In the genomic region with DNA sequence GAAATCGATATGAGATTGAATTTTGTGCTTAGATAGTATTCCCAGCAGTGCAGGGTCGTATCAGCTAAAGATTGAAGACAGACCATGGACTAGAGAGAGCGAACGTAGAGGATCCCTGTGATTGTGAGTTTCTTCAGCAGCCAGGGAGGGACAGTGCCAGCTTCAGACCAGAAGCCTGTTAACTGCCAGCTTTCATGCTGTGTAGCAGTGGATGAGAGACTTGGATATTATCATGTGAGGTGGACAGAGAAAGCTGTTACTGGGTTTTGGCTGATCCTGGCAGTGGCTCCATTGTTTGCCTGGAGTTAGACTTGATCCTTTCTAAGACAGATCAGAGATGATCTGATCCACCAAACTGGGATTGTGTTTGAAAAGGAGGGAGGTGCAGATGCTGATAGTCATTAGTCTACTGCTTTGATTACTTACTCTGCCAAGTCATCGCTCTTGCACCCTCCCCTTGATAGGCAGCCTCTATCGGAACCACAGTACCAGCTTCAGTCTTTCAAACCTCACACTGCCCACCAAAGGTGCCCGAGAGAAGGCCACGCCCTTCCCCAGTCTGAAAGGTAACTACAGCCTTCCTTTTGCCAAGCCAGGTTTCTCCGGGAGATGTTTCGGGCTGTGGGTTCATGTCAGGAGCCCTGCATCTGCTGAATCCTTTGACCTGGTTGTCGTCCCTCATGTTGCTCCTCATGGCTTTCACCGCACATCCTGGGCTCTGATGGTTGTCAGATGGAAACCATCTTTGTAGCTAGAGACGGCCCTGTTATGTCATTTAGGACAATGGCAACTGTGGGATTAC, we compare ENCODE assay signal across 17 cellular contexts.
"Had no signal": no experiment of that assay in that cellular context is flagged by ENCODE, and none has a peak within 500 bp of the region (broad histone marks: within the 10 kb centered on the region; RNA-seq: fewer than 3 reads in every experiment).

No MANE protein-coding gene starts in this region.

- H3K9me3 ChIP-seq: esophagus squamous epithelium, tibial nerve, vagina had no signal

- H3K9me3 Mint-ChIP-seq: activated CD4-positive, alpha-beta T cell treated with anti-CD3 and anti-CD28 coated beads, Interleukin-2, amount 10 ng/mL, durations not matched to agents 7 days and 5 days; activated naive CD8-positive, alpha-beta T cell treated with anti-CD3 and anti-CD28 coated beads, Interleukin-2, amount 50 U/mL, for 24 hours; activated T-helper 1 cell treated with anti-CD3 and anti-CD28 coated beads, Interleukin-12 subunit alpha, Interleukin-12 subunit beta, Interleukin-2, Interleukin-4 antibody, amounts not matched to agents 30 ng/mL and 10 ng/mL and 1 ng/mL, durations not matched to agents 14 hours and 24 hours and 36 hours; brain; neural crest cell; stimulated activated naive CD8-positive, alpha-beta T cell treated with anti-CD3 and anti-CD28 coated beads, Interleukin-15, Interleukin-2, amounts not matched to agents 100 ng/mL and 50 ng/mL, for 24 hours; T-cell had no signal

- H3K4me1 ChIP-seq: esophagus squamous epithelium, tibial nerve, vagina had no signal

- H3K4me1 Mint-ChIP-seq: activated CD4-positive, alpha-beta T cell treated with anti-CD3 and anti-CD28 coated beads, Interleukin-2, amount 10 ng/mL, durations not matched to agents 7 days and 5 days; activated naive CD8-positive, alpha-beta T cell treated with anti-CD3 and anti-CD28 coated beads, Interleukin-2, amount 50 U/mL, for 24 hours; brain; neural crest cell; T-cell had no signal

- H3K4me3 ChIP-seq: esophagus squamous epithelium, hepatocyte, lung, skin epidermis, tibial nerve, vagina had no signal

- DNase-seq: activated CD4-positive, alpha-beta T cell treated with anti-CD3 and anti-CD28 coated beads, Interleukin-2, amount 10 ng/mL, durations not matched to agents 7 days and 5 days; activated naive CD8-positive, alpha-beta T cell treated with anti-CD3 and anti-CD28 coated beads, Interleukin-2, amount 50 U/mL, for 24 hours; anterior cingulate cortex; cerebellar nuclear complex; effector CD8-positive, alpha-beta T cell; esophagus squamous epithelium; T-cell had no signal

- H3K27me3 Mint-ChIP-seq: activated CD4-positive, alpha-beta T cell treated with anti-CD3 and anti-CD28 coated beads, Interleukin-2, amount 10 ng/mL, durations not matched to agents 7 days and 5 days; activated naive CD8-positive, alpha-beta T cell treated with anti-CD3 and anti-CD28 coated beads, Interleukin-2, amount 50 U/mL, for 24 hours; brain; stimulated activated naive CD8-positive, alpha-beta T cell treated with anti-CD3 and anti-CD28 coated beads, Interleukin-15, Interleukin-2, amounts not matched to agents 100 ng/mL and 50 ng/mL, for 24 hours; T-cell had no signal

- H3K27me3 ChIP-seq: esophagus squamous epithelium, hepatocyte, tibial nerve, vagina had no signal

- H3K27ac ChIP-seq: esophagus squamous epithelium, hepatocyte, skin epidermis, tibial nerve, vagina had no signal

- ATAC-seq: activated naive CD8-positive, alpha-beta T cell treated with anti-CD3 and anti-CD28 coated beads, Interleukin-2, amount 50 U/mL, for 24 hours; SK-N-SH treated with all-trans-retinoic acid at 6 μM for 48 hours; T-cell had no signal

- H3K4me3 Mint-ChIP-seq: activated CD4-positive, alpha-beta T cell treated with anti-CD3 and anti-CD28 coated beads, Interleukin-2, amount 10 ng/mL, durations not matched to agents 7 days and 5 days; activated naive CD8-positive, alpha-beta T cell treated with anti-CD3 and anti-CD28 coated beads, Interleukin-2, amount 50 U/mL, for 24 hours; activated T-helper 1 cell treated with anti-CD3 and anti-CD28 coated beads, Interleukin-12 subunit alpha, Interleukin-12 subunit beta, Interleukin-2, Interleukin-4 antibody, amounts not matched to agents 30 ng/mL and 10 ng/mL and 1 ng/mL, durations not matched to agents 14 hours and 24 hours and 36 hours; brain; neural crest cell; stimulated activated naive CD8-positive, alpha-beta T cell treated with anti-CD3 and anti-CD28 coated beads, Interleukin-15, Interleukin-2, amounts not matched to agents 100 ng/mL and 50 ng/mL, for 24 hours; T-cell had no signal

- H3K27ac Mint-ChIP-seq: activated CD4-positive, alpha-beta T cell treated with anti-CD3 and anti-CD28 coated beads, Interleukin-2, amount 10 ng/mL, durations not matched to agents 7 days and 5 days; activated naive CD8-positive, alpha-beta T cell treated with anti-CD3 and anti-CD28 coated beads, Interleukin-2, amount 50 U/mL, for 24 hours; activated T-helper 1 cell treated with anti-CD3 and anti-CD28 coated beads, Interleukin-12 subunit alpha, Interleukin-12 subunit beta, Interleukin-2, Interleukin-4 antibody, amounts not matched to agents 30 ng/mL and 10 ng/mL and 1 ng/mL, durations not matched to agents 14 hours and 24 hours and 36 hours; brain; stimulated activated naive CD8-positive, alpha-beta T cell treated with anti-CD3 and anti-CD28 coated beads, Interleukin-15, Interleukin-2, amounts not matched to agents 100 ng/mL and 50 ng/mL, for 24 hours; T-cell had no signal
